Comparison of ENCODE assay signal across 1 cellular context in genomic region chr3:121152573-121152972, GRCh38.
TF ChIP-seq lines count a peak whose summit lies in the region.

No MANE protein-coding gene starts in this region.

TF ChIP-seq in SK-N-SH, 30 proteins besides CTCF, POLR2A, EP300 and RAD21 (continued from another document):
- TF ChIP-seq REST (IDR thresholded peaks at IDR 0.05; ENCODE audit: low read depth, low read length) (no peak), RFX5 (IDR thresholded peaks at IDR 0.05; ENCODE audit: low read length) (no peak), SMC3 (IDR thresholded peaks at IDR 0.05; ENCODE audit: low read depth, low read length) (no peak), YY1 (IDR thresholded peaks at IDR 0.05; ENCODE audit: low read depth) (no peak), ZBTB33 (IDR thresholded peaks at IDR 0.05; ENCODE audit: borderline replicate concordance, low read depth) (no peak), TEAD4 (IDR thresholded peaks at IDR 0.05; ENCODE audit: borderline replicate concordance, insufficient read depth) (no peak), ELF1 (IDR thresholded peaks at IDR 0.05) (no peak), GATA2 (CRISPR knock-in tag; IDR thresholded peaks at IDR 0.05) (no peak), CHD2 (IDR thresholded peaks at IDR 0.05; ENCODE audit: low read length, partially characterized antibody) (no peak)
